1 cellular context compared by ENCODE assay signal in the genomic region with DNA sequence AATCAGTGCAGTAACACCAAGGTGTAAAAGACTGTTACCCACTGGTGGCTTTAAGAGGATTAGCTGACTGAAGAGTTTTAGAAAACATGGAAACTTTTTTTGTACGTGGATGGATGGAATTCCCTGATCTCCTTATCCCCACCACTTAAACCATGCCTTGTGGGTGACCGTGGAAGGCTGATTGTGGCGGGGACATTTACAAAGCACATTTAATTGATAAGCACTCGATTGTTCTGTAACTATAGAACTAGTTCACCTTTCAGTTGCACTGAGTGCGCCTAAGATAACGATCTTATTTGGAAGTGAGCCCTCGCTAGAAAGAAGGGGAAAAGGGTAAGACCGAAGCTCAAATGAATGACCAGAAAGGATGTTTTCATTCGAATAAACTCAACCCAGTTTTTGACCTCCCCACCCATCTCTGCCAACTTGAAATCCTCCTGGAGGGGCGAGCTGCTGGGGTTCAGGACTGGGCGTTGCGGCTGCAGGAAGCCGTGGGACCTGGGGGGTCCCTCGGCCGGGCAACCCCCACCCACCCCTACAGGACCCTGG.
TF ChIP-seq lines count a peak whose summit lies in the region.

No MANE protein-coding gene starts in this region.

TF ChIP-seq in HEK293, 187 proteins besides CTCF, POLR2A, EP300 and RAD21 (continued from another document):
- TF ChIP-seq, protein P1, sequence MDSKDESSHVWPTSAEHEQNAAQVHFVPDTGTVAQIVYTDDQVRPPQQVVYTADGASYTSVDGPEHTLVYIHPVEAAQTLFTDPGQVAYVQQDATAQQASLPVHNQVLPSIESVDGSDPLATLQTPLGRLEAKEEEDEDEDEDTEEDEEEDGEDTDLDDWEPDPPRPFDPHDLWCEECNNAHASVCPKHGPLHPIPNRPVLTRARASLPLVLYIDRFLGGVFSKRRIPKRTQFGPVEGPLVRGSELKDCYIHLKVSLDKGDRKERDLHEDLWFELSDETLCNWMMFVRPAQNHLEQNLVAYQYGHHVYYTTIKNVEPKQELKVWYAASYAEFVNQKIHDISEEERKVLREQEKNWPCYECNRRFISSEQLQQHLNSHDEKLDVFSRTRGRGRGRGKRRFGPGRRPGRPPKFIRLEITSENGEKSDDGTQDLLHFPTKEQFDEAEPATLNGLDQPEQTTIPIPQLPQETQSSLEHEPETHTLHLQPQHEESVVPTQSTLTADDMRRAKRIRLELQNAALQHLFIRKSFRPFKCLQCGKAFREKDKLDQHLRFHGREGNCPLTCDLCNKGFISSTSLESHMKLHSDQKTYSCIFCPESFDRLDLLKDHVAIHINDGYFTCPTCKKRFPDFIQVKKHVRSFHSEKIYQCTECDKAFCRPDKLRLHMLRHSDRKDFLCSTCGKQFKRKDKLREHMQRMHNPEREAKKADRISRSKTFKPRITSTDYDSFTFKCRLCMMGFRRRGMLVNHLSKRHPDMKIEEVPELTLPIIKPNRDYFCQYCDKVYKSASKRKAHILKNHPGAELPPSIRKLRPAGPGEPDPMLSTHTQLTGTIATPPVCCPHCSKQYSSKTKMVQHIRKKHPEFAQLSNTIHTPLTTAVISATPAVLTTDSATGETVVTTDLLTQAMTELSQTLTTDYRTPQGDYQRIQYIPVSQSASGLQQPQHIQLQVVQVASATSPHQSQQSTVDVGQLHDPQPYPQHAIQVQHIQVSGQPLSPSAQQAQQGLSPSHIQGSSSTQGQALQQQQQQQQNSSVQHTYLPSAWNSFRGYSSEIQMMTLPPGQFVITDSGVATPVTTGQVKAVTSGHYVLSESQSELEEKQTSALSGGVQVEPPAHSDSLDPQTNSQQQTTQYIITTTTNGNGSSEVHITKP (tag by site-specific recombination; IDR thresholded peaks at IDR 0.05): peak; percentile 76
- no peak for TF ChIP-seq SP3 (tag by site-specific recombination; IDR thresholded peaks at IDR 0.05)
- TF ChIP-seq ZNF664 (tag by site-specific recombination; IDR thresholded peaks at IDR 0.05): no peak
- TF ChIP-seq, protein P2, sequence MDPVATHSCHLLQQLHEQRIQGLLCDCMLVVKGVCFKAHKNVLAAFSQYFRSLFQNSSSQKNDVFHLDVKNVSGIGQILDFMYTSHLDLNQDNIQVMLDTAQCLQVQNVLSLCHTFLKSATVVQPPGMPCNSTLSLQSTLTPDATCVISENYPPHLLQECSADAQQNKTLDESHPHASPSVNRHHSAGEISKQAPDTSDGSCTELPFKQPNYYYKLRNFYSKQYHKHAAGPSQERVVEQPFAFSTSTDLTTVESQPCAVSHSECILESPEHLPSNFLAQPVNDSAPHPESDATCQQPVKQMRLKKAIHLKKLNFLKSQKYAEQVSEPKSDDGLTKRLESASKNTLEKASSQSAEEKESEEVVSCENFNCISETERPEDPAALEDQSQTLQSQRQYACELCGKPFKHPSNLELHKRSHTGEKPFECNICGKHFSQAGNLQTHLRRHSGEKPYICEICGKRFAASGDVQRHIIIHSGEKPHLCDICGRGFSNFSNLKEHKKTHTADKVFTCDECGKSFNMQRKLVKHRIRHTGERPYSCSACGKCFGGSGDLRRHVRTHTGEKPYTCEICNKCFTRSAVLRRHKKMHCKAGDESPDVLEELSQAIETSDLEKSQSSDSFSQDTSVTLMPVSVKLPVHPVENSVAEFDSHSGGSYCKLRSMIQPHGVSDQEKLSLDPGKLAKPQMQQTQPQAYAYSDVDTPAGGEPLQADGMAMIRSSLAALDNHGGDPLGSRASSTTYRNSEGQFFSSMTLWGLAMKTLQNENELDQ (tag by site-specific recombination; IDR thresholded peaks at IDR 0.05; ENCODE audit: low read depth): no peak
- TF ChIP-seq, protein P3, sequence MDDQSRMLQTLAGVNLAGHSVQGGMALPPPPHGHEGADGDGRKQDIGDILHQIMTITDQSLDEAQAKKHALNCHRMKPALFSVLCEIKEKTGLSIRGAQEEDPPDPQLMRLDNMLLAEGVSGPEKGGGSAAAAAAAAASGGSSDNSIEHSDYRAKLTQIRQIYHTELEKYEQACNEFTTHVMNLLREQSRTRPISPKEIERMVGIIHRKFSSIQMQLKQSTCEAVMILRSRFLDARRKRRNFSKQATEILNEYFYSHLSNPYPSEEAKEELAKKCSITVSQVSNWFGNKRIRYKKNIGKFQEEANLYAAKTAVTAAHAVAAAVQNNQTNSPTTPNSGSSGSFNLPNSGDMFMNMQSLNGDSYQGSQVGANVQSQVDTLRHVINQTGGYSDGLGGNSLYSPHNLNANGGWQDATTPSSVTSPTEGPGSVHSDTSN (CRISPR knock-in tag; IDR thresholded peaks at IDR 0.05): no peak
- no peak for TF ChIP-seq ZNF155 (tag by site-specific recombination; IDR thresholded peaks at IDR 0.05)
- no peak for TF ChIP-seq ZNF354C (tag by site-specific recombination; IDR thresholded peaks at IDR 0.05; ENCODE audit: borderline replicate concordance, low read depth)
- TF ChIP-seq, protein P4, sequence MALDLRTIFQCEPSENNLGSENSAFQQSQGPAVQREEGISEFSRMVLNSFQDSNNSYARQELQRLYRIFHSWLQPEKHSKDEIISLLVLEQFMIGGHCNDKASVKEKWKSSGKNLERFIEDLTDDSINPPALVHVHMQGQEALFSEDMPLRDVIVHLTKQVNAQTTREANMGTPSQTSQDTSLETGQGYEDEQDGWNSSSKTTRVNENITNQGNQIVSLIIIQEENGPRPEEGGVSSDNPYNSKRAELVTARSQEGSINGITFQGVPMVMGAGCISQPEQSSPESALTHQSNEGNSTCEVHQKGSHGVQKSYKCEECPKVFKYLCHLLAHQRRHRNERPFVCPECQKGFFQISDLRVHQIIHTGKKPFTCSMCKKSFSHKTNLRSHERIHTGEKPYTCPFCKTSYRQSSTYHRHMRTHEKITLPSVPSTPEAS (tag by site-specific recombination; IDR thresholded peaks at IDR 0.05): no peak
